25 cellular contexts compared by ENCODE assay signal in the genomic region with DNA sequence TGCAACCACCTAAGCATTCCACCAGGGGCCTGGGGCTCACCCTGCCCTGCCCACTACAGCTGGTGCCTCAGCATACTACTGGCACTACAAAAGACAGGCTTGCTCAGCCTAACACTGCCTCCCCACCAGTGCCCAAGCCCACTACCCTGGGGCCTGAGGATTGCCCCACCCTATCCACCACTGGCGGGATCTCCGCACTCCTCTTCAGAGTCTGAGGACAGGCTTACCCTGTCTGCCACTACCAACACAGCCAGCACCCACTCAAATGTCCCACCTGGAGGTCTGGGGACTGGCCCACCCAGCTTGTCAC.
"Had no signal": no experiment of that assay in that cellular context is flagged by ENCODE, and none has a peak within 500 bp of the region (broad histone marks: within the 10 kb centered on the region; RNA-seq: fewer than 3 reads in every experiment).

No MANE protein-coding gene starts in this region.

- H3K27ac Mint-ChIP-seq: immature natural killer cell; memory B cell; mesothelial cell of epicardium; naive B cell; nephron progenitor cell; stimulated activated memory B cell treated with anti-CD40 and anti-IgM and Interleukin-4, amounts not matched to agents 10 μg/mL and 1 μg/mL and 100 μg/mL, for 72 hours; stimulated activated naive CD8-positive, alpha-beta T cell treated with anti-CD3 and anti-CD28 coated beads, Interleukin-15, Interleukin-2, amounts not matched to agents 100 ng/mL and 50 ng/mL, for 24 hours had no signal

- H3K4me3 Mint-ChIP-seq: immature natural killer cell; memory B cell; mesothelial cell of epicardium; nephron progenitor cell; stimulated activated memory B cell treated with anti-CD40 and anti-IgM and Interleukin-4, amounts not matched to agents 10 μg/mL and 1 μg/mL and 100 μg/mL, for 72 hours; stimulated activated naive CD8-positive, alpha-beta T cell treated with anti-CD3 and anti-CD28 coated beads, Interleukin-15, Interleukin-2, amounts not matched to agents 100 ng/mL and 50 ng/mL, for 24 hours had no signal

- H3K36me3 ChIP-seq: neutrophil, prostate gland had no signal

- H3K27me3 ChIP-seq: esophagus squamous epithelium, neutrophil, spleen, suprapubic skin, transverse colon had no signal

- H3K27me3 Mint-ChIP-seq: memory B cell; naive B cell; stimulated activated memory B cell treated with anti-CD40 and anti-IgM and Interleukin-4, amounts not matched to agents 10 μg/mL and 1 μg/mL and 100 μg/mL, for 72 hours; stimulated activated naive CD8-positive, alpha-beta T cell treated with anti-CD3 and anti-CD28 coated beads, Interleukin-15, Interleukin-2, amounts not matched to agents 100 ng/mL and 50 ng/mL, for 24 hours had no signal

- DNase-seq: dermis blood vessel endothelial cell; effector memory CD4-positive, alpha-beta T cell; esophagus squamous epithelium; foreskin melanocyte; hypothalamus; immature natural killer cell; islet precursor cell; kidney glomerular epithelial cell; mucosa of descending colon; naive B cell; nephron progenitor cell; right cardiac atrium; spleen; stimulated activated CD4-positive, alpha-beta T cell treated with anti-CD3 and anti-CD28 coated beads, Interleukin-4, amount 100 ng/mL, for 4 hours; transverse colon had no signal

- H3K4me3 ChIP-seq: coronary artery, esophagus squamous epithelium, lung, mucosa of descending colon, prostate gland, skin epidermis, spleen, suprapubic skin, transverse colon had no signal

- H3K27ac ChIP-seq: coronary artery, esophagus squamous epithelium, neutrophil, prostate gland, skin epidermis, spleen, suprapubic skin, transverse colon had no signal

- ATAC-seq: mucosa of descending colon; stimulated activated memory B cell treated with anti-CD40 and anti-IgM and Interleukin-4, amounts not matched to agents 10 μg/mL and 1 μg/mL and 100 μg/mL, for 72 hours had no signal

- H3K9me3 ChIP-seq: prostate gland, suprapubic skin had no signal

- H3K4me1 Mint-ChIP-seq: immature natural killer cell; mesothelial cell of epicardium; nephron progenitor cell; stimulated activated memory B cell treated with anti-CD40 and anti-IgM and Interleukin-4, amounts not matched to agents 10 μg/mL and 1 μg/mL and 100 μg/mL, for 72 hours had no signal

- H3K4me1 ChIP-seq: esophagus squamous epithelium, prostate gland, suprapubic skin, transverse colon had no signal
